ENCODE assay signal across 8 cellular contexts in the genomic region with DNA sequence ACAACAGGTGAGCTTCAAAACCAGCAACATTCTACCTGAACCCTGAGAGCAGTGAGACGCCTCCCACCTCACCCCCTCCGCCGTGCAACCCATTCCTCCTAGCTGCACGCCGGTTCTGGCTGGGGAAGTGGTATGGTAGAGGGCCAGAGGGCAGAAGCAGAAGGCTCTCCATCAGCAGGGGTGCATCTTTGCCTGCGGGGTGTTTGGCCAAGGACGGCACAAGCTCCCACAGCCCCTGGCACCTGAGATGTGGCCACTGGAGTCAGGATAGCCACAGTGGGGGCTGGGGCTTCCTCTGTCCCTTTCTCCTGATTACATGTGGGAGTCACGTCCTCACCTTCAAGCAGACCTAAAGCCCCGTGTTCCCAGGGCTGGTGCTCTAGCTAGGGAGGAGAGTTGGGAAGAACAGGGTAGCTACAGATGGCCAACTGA.
DNase-seq lines count a peak whose midpoint lies in the region; ATAC-seq and TF ChIP-seq lines count a peak whose summit lies in the region.

No MANE protein-coding gene starts in this region.

- H3K27ac ChIP-seq in BLaER1 (peak overlapping the region; percentile 90), cingulate gyrus (ENCODE audit: low read depth, low read length) (peak overlapping the region; percentile 99), muscle layer of duodenum (ENCODE audit: low read length) (peak overlapping the region; percentile 79)

- H3K9ac ChIP-seq in BLaER1: peak overlapping the region; percentile 92

- no peak for TF ChIP-seq RAD21 in Ishikawa (IDR thresholded peaks at IDR 0.05; ENCODE audit: low read depth)

- H3K27me3 ChIP-seq in BLaER1: no peaks in the 10 kb centered on the region
- no peaks in the 10 kb centered on the region for H3K27me3 ChIP-seq in muscle layer of duodenum (ENCODE audit: low read depth, low read length)

- H3K4me2 ChIP-seq in BLaER1: peak overlapping the region; percentile 95

- no peak for DNase-seq in stimulated activated CD8-positive, alpha-beta memory T cell treated with anti-CD3 and anti-CD28 coated beads, Interleukin-4, amount 100 ng/mL, for 48 hours
- no peak for DNase-seq in GM13976 (ENCODE audit: low spot score)

- in situ Hi-C loops in GM13976 (cut with MboI; ENCODE audit: low sequenced_read_pairs, unreplicated experiment): no loop called here

- peaks cover 45% of the 10 kb centered on the region for H3K4me1 ChIP-seq in BLaER1
- H3K4me1 ChIP-seq in muscle layer of duodenum (ENCODE audit: control insufficient read depth in 1 of 2, insufficient read depth in 2 of 2, low read length in 2 of 2): peaks cover 32 to 35% of the 10 kb centered on the region in 2 donors

- no peaks in the 10 kb centered on the region for H3K36me3 ChIP-seq in BLaER1
- H3K36me3 ChIP-seq in muscle layer of duodenum (ENCODE audit: control insufficient read depth in 1 of 2, insufficient read depth in 2 of 2, low read length in 2 of 2): no peaks in the 10 kb centered on the region

- no peak for TF ChIP-seq CTCF in GM13976 (IDR thresholded peaks at IDR 0.05; ENCODE audit: borderline replicate concordance, control extremely low read depth, extremely low read depth, insufficient read depth, missing control alignments)

- TF ChIP-seq EP300 in Ishikawa (IDR thresholded peaks at IDR 0.05; ENCODE audit: borderline replicate concordance): no peak

- no peaks in the 10 kb centered on the region for H3K9me3 ChIP-seq in BLaER1
- H3K9me3 ChIP-seq in muscle layer of duodenum (ENCODE audit: control insufficient read depth in 1 of 2, low read length in 2 of 2): no peaks in the 10 kb centered on the region

- peaks cover 20% of the 10 kb centered on the region for H4K20me1 ChIP-seq in BLaER1

- ATAC-seq in HG03025 (IDR thresholded peaks at IDR 0.05; ENCODE audit: low FRiP score, unreplicated experiment): no peak
- no peak for ATAC-seq in GM21723 (IDR thresholded peaks at IDR 0.05; ENCODE audit: unreplicated experiment)

- peak overlapping the region; percentile 86 for H3K4me3 ChIP-seq in BLaER1
- H3K4me3 ChIP-seq in muscle layer of duodenum (ENCODE audit: low read depth in 1 of 2, low read length in 2 of 2): peak overlapping the region; percentile 92 to 95

TF ChIP-seq in Ishikawa, 13 proteins besides CTCF, POLR2A, EP300 and RAD21:
- TF ChIP-seq, protein P1, sequence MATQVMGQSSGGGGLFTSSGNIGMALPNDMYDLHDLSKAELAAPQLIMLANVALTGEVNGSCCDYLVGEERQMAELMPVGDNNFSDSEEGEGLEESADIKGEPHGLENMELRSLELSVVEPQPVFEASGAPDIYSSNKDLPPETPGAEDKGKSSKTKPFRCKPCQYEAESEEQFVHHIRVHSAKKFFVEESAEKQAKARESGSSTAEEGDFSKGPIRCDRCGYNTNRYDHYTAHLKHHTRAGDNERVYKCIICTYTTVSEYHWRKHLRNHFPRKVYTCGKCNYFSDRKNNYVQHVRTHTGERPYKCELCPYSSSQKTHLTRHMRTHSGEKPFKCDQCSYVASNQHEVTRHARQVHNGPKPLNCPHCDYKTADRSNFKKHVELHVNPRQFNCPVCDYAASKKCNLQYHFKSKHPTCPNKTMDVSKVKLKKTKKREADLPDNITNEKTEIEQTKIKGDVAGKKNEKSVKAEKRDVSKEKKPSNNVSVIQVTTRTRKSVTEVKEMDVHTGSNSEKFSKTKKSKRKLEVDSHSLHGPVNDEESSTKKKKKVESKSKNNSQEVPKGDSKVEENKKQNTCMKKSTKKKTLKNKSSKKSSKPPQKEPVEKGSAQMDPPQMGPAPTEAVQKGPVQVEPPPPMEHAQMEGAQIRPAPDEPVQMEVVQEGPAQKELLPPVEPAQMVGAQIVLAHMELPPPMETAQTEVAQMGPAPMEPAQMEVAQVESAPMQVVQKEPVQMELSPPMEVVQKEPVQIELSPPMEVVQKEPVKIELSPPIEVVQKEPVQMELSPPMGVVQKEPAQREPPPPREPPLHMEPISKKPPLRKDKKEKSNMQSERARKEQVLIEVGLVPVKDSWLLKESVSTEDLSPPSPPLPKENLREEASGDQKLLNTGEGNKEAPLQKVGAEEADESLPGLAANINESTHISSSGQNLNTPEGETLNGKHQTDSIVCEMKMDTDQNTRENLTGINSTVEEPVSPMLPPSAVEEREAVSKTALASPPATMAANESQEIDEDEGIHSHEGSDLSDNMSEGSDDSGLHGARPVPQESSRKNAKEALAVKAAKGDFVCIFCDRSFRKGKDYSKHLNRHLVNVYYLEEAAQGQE (IDR thresholded peaks at IDR 0.05; ENCODE audit: low read depth): no peak
- 0 out of 2 replicates have a peak, but pooled peaks have one; percentile 5 for TF ChIP-seq EGR1 (IDR thresholded peaks at IDR 0.05)
TF ChIP-seq in Ishikawa: peak in this region for 1.
